In genomic region chrX:76850851-76851250, GRCh38 we compare ENCODE assay signal across 16 cellular contexts.
DNase-seq lines count a peak whose midpoint lies in the region; ATAC-seq and TF ChIP-seq lines count a peak whose summit lies in the region.
"Had no signal": no experiment of that assay in that cellular context is flagged by ENCODE, and none has a peak within 500 bp of the region (broad histone marks: within the 10 kb centered on the region; RNA-seq: fewer than 3 reads in every experiment).

No MANE protein-coding gene starts in this region.

- no peak for ATAC-seq in stimulated activated memory B cell treated with anti-CD40 and anti-IgM and Interleukin-4, amounts not matched to agents 10 μg/mL and 1 μg/mL and 100 μg/mL, for 72 hours
- ATAC-seq in HG03175 (IDR thresholded peaks at IDR 0.05; ENCODE audit: unreplicated experiment), result no peak
- ATAC-seq: left ventricle myocardium superior; naive thymus-derived CD4-positive, alpha-beta T cell; psoas muscle had no signal

- no peak overlapping the region for H3K4me3 ChIP-seq in GM12864 (ENCODE audit: low read depth, low read length)
- H3K4me3 ChIP-seq: psoas muscle had no signal

- in situ Hi-C loops in KBM-7 (cut with MboI; ENCODE audit: low pct_unique_long_range_greater_than_20kb, low sequenced_read_pairs), result no loop called here
- in situ Hi-C loops in SK-MEL-5 (cut with HindIII; ENCODE audit: low pct_unique_long_range_greater_than_20kb, low sequenced_read_pairs), result no loop called here

- H3K27me3 Mint-ChIP-seq in stimulated activated memory B cell treated with anti-CD40 and anti-IgM and Interleukin-4, amounts not matched to agents 10 μg/mL and 1 μg/mL and 100 μg/mL, for 72 hours, result no peaks in the 10 kb centered on the region
- H3K27me3 Mint-ChIP-seq in activated T-helper 1 cell treated with anti-CD3 and anti-CD28 coated beads, Interleukin-12 subunit alpha, Interleukin-12 subunit beta, Interleukin-2, Interleukin-4 antibody, amounts not matched to agents 30 ng/mL and 10 ng/mL and 1 ng/mL, durations not matched to agents 14 hours and 24 hours and 36 hours (ENCODE audit: insufficient read depth), result no peaks in the 10 kb centered on the region
- H3K27me3 Mint-ChIP-seq: CD4-positive, alpha-beta T cell; naive thymus-derived CD4-positive, alpha-beta T cell had no signal

- intact Hi-C loops in activated T-helper 1 cell treated with anti-CD3 and anti-CD28 coated beads, Interleukin-12 subunit alpha, Interleukin-12 subunit beta, Interleukin-2, Interleukin-4 antibody, amounts not matched to agents 30 ng/mL and 10 ng/mL and 1 ng/mL, durations not matched to agents 14 hours and 24 hours and 36 hours (cut with micrococcal nuclease), result no loop called here

- H3K9me3 Mint-ChIP-seq in stimulated activated memory B cell treated with anti-CD40 and anti-IgM and Interleukin-4, amounts not matched to agents 10 μg/mL and 1 μg/mL and 100 μg/mL, for 72 hours, result no peaks in the 10 kb centered on the region
- H3K9me3 Mint-ChIP-seq in activated T-helper 1 cell treated with anti-CD3 and anti-CD28 coated beads, Interleukin-12 subunit alpha, Interleukin-12 subunit beta, Interleukin-2, Interleukin-4 antibody, amounts not matched to agents 30 ng/mL and 10 ng/mL and 1 ng/mL, durations not matched to agents 14 hours and 24 hours and 36 hours, result peaks cover 4% of the 10 kb centered on the region
- H3K9me3 Mint-ChIP-seq: CD4-positive, alpha-beta T cell had no signal

- TF ChIP-seq CTCF in GM12864 (IDR thresholded peaks at IDR 0.05; ENCODE audit: low read depth, low read length, missing control alignments), result peak; percentile 7

- H3K36me3 Mint-ChIP-seq in stimulated activated memory B cell treated with anti-CD40 and anti-IgM and Interleukin-4, amounts not matched to agents 10 μg/mL and 1 μg/mL and 100 μg/mL, for 72 hours, result no peaks in the 10 kb centered on the region
- no peaks in the 10 kb centered on the region for H3K36me3 Mint-ChIP-seq in activated T-helper 1 cell treated with anti-CD3 and anti-CD28 coated beads, Interleukin-12 subunit alpha, Interleukin-12 subunit beta, Interleukin-2, Interleukin-4 antibody, amounts not matched to agents 30 ng/mL and 10 ng/mL and 1 ng/mL, durations not matched to agents 14 hours and 24 hours and 36 hours (ENCODE audit: low read depth)
- H3K36me3 Mint-ChIP-seq: naive thymus-derived CD4-positive, alpha-beta T cell had no signal

- H3K4me3 Mint-ChIP-seq in stimulated activated memory B cell treated with anti-CD40 and anti-IgM and Interleukin-4, amounts not matched to agents 10 μg/mL and 1 μg/mL and 100 μg/mL, for 72 hours, result no peak overlapping the region
- H3K4me3 Mint-ChIP-seq in activated T-helper 1 cell treated with anti-CD3 and anti-CD28 coated beads, Interleukin-12 subunit alpha, Interleukin-12 subunit beta, Interleukin-2, Interleukin-4 antibody, amounts not matched to agents 30 ng/mL and 10 ng/mL and 1 ng/mL, durations not matched to agents 14 hours and 24 hours and 36 hours, result no peak overlapping the region
- H3K4me3 Mint-ChIP-seq: CD4-positive, alpha-beta T cell; naive thymus-derived CD4-positive, alpha-beta T cell had no signal

- DNase-seq in GM12864 (ENCODE audit: low read depth) (no peak), KBM-7 (peak; percentile 20), SK-MEL-5 (ENCODE audit: low read depth, low spot score) (peak; percentile 4), lung microvascular endothelial cell (ENCODE audit: low read depth in 2 of 2) (peak; percentile 0 to 1), NCI-H146 treated with DMSO at 0.1 percent for 48 hours (lab: John Stamatoyannopoulos, UW; ENCODE audit: unreplicated experiment) (no peak)
- DNase-seq in activated T-helper 1 cell treated with anti-CD3 and anti-CD28 coated beads, Interleukin-12 subunit alpha, Interleukin-12 subunit beta, Interleukin-2, Interleukin-4 antibody, amounts not matched to agents 30 ng/mL and 10 ng/mL and 1 ng/mL, durations not matched to agents 14 hours and 24 hours and 36 hours (ENCODE audit: low spot score), result no peak
- DNase-seq: activated CD4-positive, CD25-positive, alpha-beta regulatory T cell; activated naive CD4-positive, alpha-beta T cell; CD4-positive, alpha-beta T cell; GF-D8; left ventricle myocardium superior; naive thymus-derived CD4-positive, alpha-beta T cell; NCI-H1417; psoas muscle had no signal

- no peak overlapping the region for H3K27ac Mint-ChIP-seq in stimulated activated memory B cell treated with anti-CD40 and anti-IgM and Interleukin-4, amounts not matched to agents 10 μg/mL and 1 μg/mL and 100 μg/mL, for 72 hours
- no peak overlapping the region for H3K27ac Mint-ChIP-seq in activated T-helper 1 cell treated with anti-CD3 and anti-CD28 coated beads, Interleukin-12 subunit alpha, Interleukin-12 subunit beta, Interleukin-2, Interleukin-4 antibody, amounts not matched to agents 30 ng/mL and 10 ng/mL and 1 ng/mL, durations not matched to agents 14 hours and 24 hours and 36 hours
- H3K27ac Mint-ChIP-seq: CD4-positive, alpha-beta T cell; naive thymus-derived CD4-positive, alpha-beta T cell had no signal

- no peaks in the 10 kb centered on the region for H3K4me1 Mint-ChIP-seq in stimulated activated memory B cell treated with anti-CD40 and anti-IgM and Interleukin-4, amounts not matched to agents 10 μg/mL and 1 μg/mL and 100 μg/mL, for 72 hours
- no peaks in the 10 kb centered on the region for H3K4me1 Mint-ChIP-seq in activated T-helper 1 cell treated with anti-CD3 and anti-CD28 coated beads, Interleukin-12 subunit alpha, Interleukin-12 subunit beta, Interleukin-2, Interleukin-4 antibody, amounts not matched to agents 30 ng/mL and 10 ng/mL and 1 ng/mL, durations not matched to agents 14 hours and 24 hours and 36 hours (ENCODE audit: low read depth)
- H3K4me1 Mint-ChIP-seq: naive thymus-derived CD4-positive, alpha-beta T cell had no signal

Comparison
In these comparisons a context has a peak if more than half of its experiments do, and no peak if none do; other contexts are left out.
1. DNase-seq: peak in KBM-7 (single experiment), SK-MEL-5 (single experiment) and lung microvascular endothelial cell (2 of 2); none in GM12864 (single experiment), NCI-H146 treated with DMSO at 0.1 percent for 48 hours (single experiment) and activated T-helper 1 cell treated with anti-CD3 and anti-CD28 coated beads, Interleukin-12 subunit alpha, Interleukin-12 subunit beta, Interleukin-2, Interleukin-4 antibody, amounts not matched to agents 30 ng/mL and 10 ng/mL and 1 ng/mL, durations not matched to agents 14 hours and 24 hours and 36 hours (single experiment).